8 cellular contexts compared by ENCODE assay signal in the genomic region with DNA sequence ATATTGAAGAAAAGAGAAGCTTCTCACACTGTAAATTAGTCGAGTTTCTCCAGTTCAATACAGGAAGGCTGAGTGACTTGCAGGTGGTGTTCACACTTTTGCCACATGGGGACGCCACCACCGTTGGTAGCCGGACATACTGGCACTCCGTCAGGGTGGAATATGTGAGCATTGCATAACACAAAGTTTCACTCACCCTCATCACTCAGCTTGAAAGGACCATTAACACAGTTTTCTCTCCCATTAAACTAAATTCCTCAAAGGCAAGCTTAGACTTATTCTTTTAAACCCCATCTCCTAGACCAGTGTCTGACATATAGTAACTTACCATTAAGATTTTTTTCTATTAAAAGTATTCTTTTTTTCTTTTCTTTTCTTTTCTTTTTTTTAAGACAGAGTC.
DNase-seq lines count a peak whose midpoint lies in the region; ATAC-seq and FAIRE-seq lines count a peak whose summit lies in the region.

No MANE protein-coding gene starts in this region.

- ATAC-seq in GM21723 (IDR thresholded peaks at IDR 0.05; ENCODE audit: unreplicated experiment) = peak; percentile 86

- H3K27ac ChIP-seq in small intestine (ENCODE audit: low read depth in 1 of 2, low read length in 1 of 2) = no peak overlapping the region

- peak; percentile 65 for FAIRE-seq in G401.6 (lab: Jason Lieb, UNC)
- FAIRE-seq in small intestine (lab: Jason Lieb, UNC) = no peak

- WGBS in small intestine, 3 donors = 0 to 7% (median 0%) methylated on average over 5 of the region's 5 CpGs

- H3K27me3 ChIP-seq in small intestine (ENCODE audit: control insufficient read depth in 2 of 2, insufficient read depth in 2 of 2, low read length in 2 of 2) = no peaks in the 10 kb centered on the region

- in situ Hi-C loops in KBM-7 (cut with MboI; ENCODE audit: low pct_unique_long_range_greater_than_20kb, low sequenced_read_pairs) (loop anchor here (10.0 kb wide), 1 partner anchor 209 kb away; no protein-coding TSS in a partner anchor), SK-MEL-5 (cut with HindIII; ENCODE audit: low pct_unique_long_range_greater_than_20kb, low sequenced_read_pairs) (no loop called here)

- H3K36me3 ChIP-seq in small intestine (ENCODE audit: control insufficient read depth in 2 of 2, insufficient read depth in 2 of 2, low read length in 2 of 2) = no peaks in the 10 kb centered on the region

- peaks cover 0 to 8% of the 10 kb centered on the region in 2 donors for H3K4me1 ChIP-seq in small intestine (ENCODE audit: control insufficient read depth in 2 of 2, insufficient read depth in 1 of 2, low read depth in 1 of 2, low read length in 1 of 2)

- no peak overlapping the region for H3K4me3 ChIP-seq in small intestine (ENCODE audit: low read depth in 1 of 2, low read length in 2 of 2)

- DNase-seq in KBM-7 = peak; percentile 67
- peak; percentile 75 for DNase-seq in SK-MEL-5 (ENCODE audit: low read depth, low spot score)
- DNase-seq in astrocyte of the hippocampus (ENCODE audit: low read depth, low spot score) = peak; percentile 94
- DNase-seq in hippocampal formation (lab: John Stamatoyannopoulos, UW) = peak; percentile 13 to 29
- peak; percentile 85 for DNase-seq in small intestine
- DNase-seq in NCI-H1436 treated with DMSO at 0.1 percent for 48 hours (lab: John Stamatoyannopoulos, UW) = no peak

- no peaks in the 10 kb centered on the region for H3K9me3 ChIP-seq in small intestine (ENCODE audit: control insufficient read depth, low read depth)
